Comparison of ENCODE assay signal across 8 cellular contexts in the genomic region with DNA sequence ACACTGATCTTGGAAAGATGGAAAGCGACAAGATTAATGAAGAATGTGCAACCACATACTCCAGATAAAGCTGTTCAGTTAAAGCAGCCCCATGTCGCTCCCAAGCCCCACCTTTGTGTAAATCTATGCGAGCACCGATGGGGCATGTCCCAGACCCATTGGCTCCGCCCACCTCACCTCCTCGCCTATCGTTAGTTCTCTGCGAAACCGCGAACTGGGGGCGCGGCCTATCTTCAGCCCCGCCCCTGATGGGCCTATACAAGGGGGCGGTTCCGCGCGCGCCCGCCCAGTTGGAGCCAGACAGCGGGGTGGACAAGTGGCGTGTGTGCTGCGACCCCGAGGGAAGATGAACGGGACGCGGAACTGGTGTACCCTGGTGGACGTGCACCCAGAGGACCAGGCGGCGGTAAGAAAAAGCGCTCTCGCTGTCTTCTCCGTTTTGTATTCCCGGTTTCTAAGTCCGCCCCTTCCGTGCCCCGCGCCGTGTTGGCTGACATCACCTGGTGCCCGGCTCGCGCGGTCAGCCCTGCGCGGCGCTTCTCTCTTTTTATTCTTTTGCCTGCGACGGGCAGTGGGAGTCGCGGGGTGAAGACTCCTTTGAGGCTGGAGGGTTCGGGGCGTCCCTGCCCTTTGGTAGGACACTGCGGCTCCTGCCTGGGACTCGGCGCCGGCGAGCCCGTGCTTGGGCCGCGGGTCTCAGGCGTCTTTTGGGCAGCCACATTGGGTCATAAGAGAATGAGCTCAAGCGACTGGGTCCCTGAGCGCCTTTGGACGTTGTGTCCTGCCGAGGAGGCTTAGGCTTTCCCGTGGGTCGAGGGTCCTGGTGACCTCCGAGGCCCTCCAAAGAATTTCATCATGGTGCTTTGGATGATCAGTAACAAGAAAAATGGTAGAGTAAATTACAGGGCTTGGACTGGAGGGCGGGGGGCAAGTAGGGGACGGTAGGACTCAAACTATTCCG. TPM values are rescaled to one million over a fixed set of nuclear protein-coding genes. Genes with fewer than 3 reads are reported as not detected.
A peak's percentile ranks its signal among the peaks of the same experiment; 100 is the strongest.
DNase-seq lines count a peak whose midpoint lies in the region; ATAC-seq and TF ChIP-seq lines count a peak whose summit lies in the region.

A gene with protein sequence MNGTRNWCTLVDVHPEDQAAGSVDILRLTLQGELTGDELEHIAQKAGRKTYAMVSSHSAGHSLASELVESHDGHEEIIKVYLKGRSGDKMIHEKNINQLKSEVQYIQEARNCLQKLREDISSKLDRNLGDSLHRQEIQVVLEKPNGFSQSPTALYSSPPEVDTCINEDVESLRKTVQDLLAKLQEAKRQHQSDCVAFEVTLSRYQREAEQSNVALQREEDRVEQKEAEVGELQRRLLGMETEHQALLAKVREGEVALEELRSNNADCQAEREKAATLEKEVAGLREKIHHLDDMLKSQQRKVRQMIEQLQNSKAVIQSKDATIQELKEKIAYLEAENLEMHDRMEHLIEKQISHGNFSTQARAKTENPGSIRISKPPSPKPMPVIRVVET (plus strand): TSS at position 289 of the 961 bp plus-strand sequence. CDS start 58 bp downstream, at position 347.

- no peak for TF ChIP-seq CTCF in AG04450 (IDR thresholded peaks at IDR 0.05; ENCODE audit: low read depth, low read length)
- no peak for TF ChIP-seq CTCF in chondrocyte (IDR thresholded peaks at IDR 0.05)

- H3K27me3 ChIP-seq in AG04450 (ENCODE audit: control insufficient read depth, insufficient read depth, low read length) (no peaks in the 10 kb centered on the region), layer of hippocampus (ENCODE audit: control insufficient read depth, insufficient read depth, low read length) (no peaks in the 10 kb centered on the region)

- no peaks in the 10 kb centered on the region for H3K36me3 Mint-ChIP-seq in chondrocyte (ENCODE audit: low read depth)

- no peaks in the 10 kb centered on the region for H3K9me3 Mint-ChIP-seq in chondrocyte (ENCODE audit: low read depth)

- H3K4me3 ChIP-seq in AG04450 (ENCODE audit: low read depth, low read length) = peak within 1 kb of the TSS; percentile 83

- CTCF ChIA-PET in AG04450 (lab: Charles Lee) = interaction anchor here (0.5 to 0.6 kb wide), 2 partner anchors 54 to 283 kb away, joined by 3 read pairs; no protein-coding TSS in a partner anchor

- no peaks in the 10 kb centered on the region for H3K27me3 Mint-ChIP-seq in chondrocyte (ENCODE audit: low read depth)

- peak within 1 kb of the TSS; percentile 97 for H3K4me3 Mint-ChIP-seq in chondrocyte (ENCODE audit: unreplicated experiment)

- no peaks in the 10 kb centered on the region; the same call in 1 of the 2 replicates for H3K9me3 ChIP-seq in AG04450 (ENCODE audit: control insufficient read depth, insufficient read depth, low read length)

- H3K27ac Mint-ChIP-seq in chondrocyte (ENCODE audit: unreplicated experiment) = peak within 1 kb of the TSS; percentile 98

- peak within 1 kb of the TSS; percentile 93 for H3K27ac ChIP-seq in AG04450 (ENCODE audit: low read depth, low read length)
- H3K27ac ChIP-seq in layer of hippocampus (ENCODE audit: low read depth, low read length) = peak within 1 kb of the TSS; percentile 42

- peak; percentile 78 for DNase-seq in AG04450 (ENCODE audit: low read depth, low spot score)
- peak; percentile 91 for DNase-seq in NCI-H226
- DNase-seq in activated CD4-positive, alpha-beta T cell treated with anti-CD3 and anti-CD28 coated beads for 24 hours (ENCODE audit: low read depth in 2 of 2) = peak; percentile 87 to 92
- peak; percentile 97 for DNase-seq in chondrocyte (ENCODE audit: low spot score)
- DNase-seq in stimulated activated CD4-positive, alpha-beta T cell treated with anti-CD3 and anti-CD28 coated beads, Interleukin-1b, Interleukin-23, amount 100 ng/mL, for 4 hours (ENCODE audit: low read depth in 2 of 2) = peak; percentile 90 to 91

- POLR2A ChIA-PET in AG04450 (lab: Yijun Ruan, JAX) = interaction anchor here (0.6 to 1.0 kb wide), 5 partner anchors 8 to 80 kb away, joined by 3 to 5 read pairs (median 4); no protein-coding TSS in a partner anchor

- peaks cover 50% of the 10 kb centered on the region for H3K4me1 Mint-ChIP-seq in chondrocyte (ENCODE audit: low read depth)

- peak; percentile 89 for ATAC-seq in GM18909 (IDR thresholded peaks at IDR 0.05; ENCODE audit: poor library complexity, unreplicated experiment)
- ATAC-seq in HG03159 (IDR thresholded peaks at IDR 0.05; ENCODE audit: unreplicated experiment) = peak; percentile 95

RNA-seq across cellular contexts. Expression of the gene that starts here (rescaled TPM):
- polyA plus RNA-seq in AG04450 (2011; rRNA removed) = 21.9 and 23.9 TPM in 2 replicates
- 18.3 and 22.3 TPM in 2 replicates for polyA minus RNA-seq in AG04450 (2011; rRNA and poly(A)+ RNA removed)
- total RNA-seq in chondrocyte = 15.2 to 33.0 TPM (median 30.5 TPM) in 3 replicates

Comparison
In these comparisons a context has a peak if more than half of its experiments do, and no peak if none do; other contexts are left out.
1. Peak in every context shown above with its lines: DNase-seq, ATAC-seq, H3K4me3 ChIP-seq and H3K27ac ChIP-seq.